Comparison of ENCODE assay signal across 25 cellular contexts in the genomic region with DNA sequence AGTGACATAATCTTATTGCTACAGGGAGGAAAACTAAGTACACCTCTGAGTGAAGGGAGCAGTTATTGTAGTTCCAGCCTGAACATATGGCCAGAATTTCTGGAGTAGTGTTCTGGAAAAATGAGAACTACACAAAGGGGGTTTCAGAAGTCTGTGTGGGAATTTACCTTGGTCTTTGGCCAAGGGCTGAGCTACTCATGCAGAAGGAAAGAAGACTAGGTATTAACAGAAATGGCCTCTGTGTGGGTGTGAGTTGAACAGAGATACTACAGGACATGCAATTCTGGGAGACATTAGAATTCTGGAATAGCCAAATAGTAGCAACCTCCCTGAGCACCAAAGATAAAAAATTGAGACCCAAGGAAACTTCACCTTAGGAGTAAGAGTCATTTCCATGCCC.
DNase-seq lines count a peak whose midpoint lies in the region; ATAC-seq and TF ChIP-seq lines count a peak whose summit lies in the region.
"Had no signal": no experiment of that assay in that cellular context is flagged by ENCODE, and none has a peak within 500 bp of the region (broad histone marks: within the 10 kb centered on the region; RNA-seq: fewer than 3 reads in every experiment).

No MANE protein-coding gene starts in this region.

- no peaks in the 10 kb centered on the region for H3K27me3 ChIP-seq in breast epithelium

- H3K4me3 ChIP-seq in breast epithelium, result no peak overlapping the region
- H3K4me3 ChIP-seq: HAP-1, lung, skin epidermis had no signal

- H3K4me1 ChIP-seq in breast epithelium, result no peaks in the 10 kb centered on the region
- H3K4me1 ChIP-seq: HAP-1 had no signal

- DNase-seq in astrocyte of the hippocampus (ENCODE audit: low read depth, low spot score), result peak; percentile 65
- DNase-seq in RKO (ENCODE audit: low spot score), result no peak
- no peak for DNase-seq in breast epithelium (ENCODE audit: low spot score in 2 of 2)
- DNase-seq: activated CD4-positive, alpha-beta T cell treated with anti-CD3 and anti-CD28 coated beads, Interleukin-2, amount 10 ng/mL, durations not matched to agents 24 days and 14 days; activated CD8-positive, alpha-beta memory T cell treated with anti-CD3 and anti-CD28 coated beads, Interleukin-2, amount 10 ng/mL, durations not matched to agents 7 days and 5 days; aorta; CD8-positive, alpha-beta T cell; cerebellar nuclear complex; foreskin fibroblast; NCI-H1092 treated with DMSO at 0.1 percent for 48 hours; NCI-H2081; NCI-H510A; SK-N-SH; stimulated activated CD4-positive, alpha-beta T cell treated with anti-CD3 and anti-CD28 coated beads, Interleukin-2, amount 100 ng/mL, for 48 hours; stimulated activated naive CD4-positive, alpha-beta T cell treated with Interleukin-2 at 50 U/mL for 16 hours had no signal

- no peak for TF ChIP-seq POLR2A in breast epithelium (IDR thresholded peaks at IDR 0.05)

- intact Hi-C loops in breast epithelium (cut with DNase I; ENCODE audit: low total_unique reads), result no loop called here

- ATAC-seq in GM21723 (IDR thresholded peaks at IDR 0.05; ENCODE audit: unreplicated experiment) (peak; percentile 45), HG03432 (IDR thresholded peaks at IDR 0.05; ENCODE audit: unreplicated experiment) (peak; percentile 55), HG02588 (IDR thresholded peaks at IDR 0.05; ENCODE audit: unreplicated experiment) (no peak), HG03175 (IDR thresholded peaks at IDR 0.05; ENCODE audit: unreplicated experiment) (no peak)
- ATAC-seq: activated CD8-positive, alpha-beta memory T cell treated with anti-CD3 and anti-CD28 coated beads, Interleukin-2, amount 10 ng/mL, durations not matched to agents 7 days and 5 days; activated naive CD4-positive, alpha-beta T cell treated with anti-CD3 and anti-CD28 coated beads, Interleukin-2, amount 50 U/mL, for 72 hours; activated T-helper 17 cell treated with anti-CD3 and anti-CD28 coated beads, Interleukin-2, amount 50 U/mL, for 72 hours; CD8-positive, alpha-beta T cell had no signal

- no peak overlapping the region for H3K27ac ChIP-seq in breast epithelium
- H3K27ac ChIP-seq: epithelial cell of prostate, skin epidermis had no signal

- TF ChIP-seq CTCF in breast epithelium (IDR thresholded peaks at IDR 0.05), result no peak

- H3K36me3 ChIP-seq in breast epithelium, result no peaks in the 10 kb centered on the region
- H3K36me3 ChIP-seq: HAP-1 had no signal

- H3K9me3 ChIP-seq in breast epithelium, result no peaks in the 10 kb centered on the region
- H3K9me3 ChIP-seq: HAP-1, SK-N-SH had no signal

Comparison
In these comparisons a context has a peak if more than half of its experiments do, and no peak if none do; other contexts are left out.
1. ATAC-seq: peak in GM21723 (single experiment) and HG03432 (single experiment); none in HG02588 (single experiment) and HG03175 (single experiment).